In the genomic region with DNA sequence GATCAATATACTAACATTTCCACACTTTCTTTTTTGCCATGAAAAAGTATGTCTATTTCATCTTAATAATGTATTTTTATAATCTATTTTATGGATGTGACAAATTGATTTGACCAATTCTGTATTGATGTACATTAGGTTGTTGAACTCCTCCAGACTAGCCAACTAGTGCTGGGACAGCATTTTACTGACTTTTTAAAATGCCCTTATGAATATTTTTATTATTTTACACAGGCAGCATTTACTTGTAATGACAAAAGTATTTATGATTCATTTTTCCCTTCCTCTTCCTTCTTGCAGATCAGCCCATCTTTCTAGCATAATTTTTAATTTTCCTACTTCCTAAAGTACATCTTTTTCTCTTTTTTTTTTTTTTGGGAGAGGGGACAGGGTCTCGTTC, we compare ENCODE assay signal across 8 cellular contexts. TPM values are rescaled to one million over a fixed set of nuclear protein-coding genes. Genes with fewer than 3 reads are reported as not detected.
DNase-seq lines count a peak whose midpoint lies in the region; ATAC-seq, FAIRE-seq and TF ChIP-seq lines count a peak whose summit lies in the region.

No MANE protein-coding gene starts in this region.

- no peaks in the 10 kb centered on the region for H3K36me3 ChIP-seq in CD8-positive, alpha-beta memory T cell (ENCODE audit: insufficient read depth, low read length)
- H3K36me3 ChIP-seq in OCI-LY1 (ENCODE audit: insufficient read depth, low read length) (no peaks in the 10 kb centered on the region; the same call in 1 of the 2 replicates), duodenal mucosa (ENCODE audit: control insufficient read depth in 1 of 2, insufficient read depth in 2 of 2, low read length in 2 of 2) (no peaks in the 10 kb centered on the region), pancreas (no peaks in the 10 kb centered on the region)

- peaks cover 10% of the 10 kb centered on the region for H3F3A ChIP-seq in OCI-LY1 (ENCODE audit: insufficient read depth, low read length)

- peak overlapping the region; percentile 43 to 98 (median 96) for H3K4me3 Mint-ChIP-seq in CD8-positive, alpha-beta memory T cell

- H3K9me2 ChIP-seq in OCI-LY1 (ENCODE audit: low read depth, low read length): no peaks in the 10 kb centered on the region

- no peaks in the 10 kb centered on the region for H3K9me3 ChIP-seq in CD8-positive, alpha-beta memory T cell (ENCODE audit: low read length)
- H3K9me3 ChIP-seq in OCI-LY1 (ENCODE audit: low read length): no peaks in the 10 kb centered on the region
- no peaks in the 10 kb centered on the region for H3K9me3 ChIP-seq in duodenal mucosa (ENCODE audit: control insufficient read depth in 1 of 2, low read length in 2 of 2)
- no peaks in the 10 kb centered on the region for H3K9me3 ChIP-seq in pancreas

- 81 to 83% methylated on average over 1 of the region's 1 CpG for WGBS in pancreas, 2 donors
- 72 to 87% methylated on average over 1 of the region's 1 CpG for WGBS in lower leg skin, 2 donors

- H3K27ac ChIP-seq in CD8-positive, alpha-beta memory T cell (ENCODE audit: low read depth, low read length): peak overlapping the region; percentile 100
- H3K27ac ChIP-seq in OCI-LY1 (ENCODE audit: low read depth, low read length, poor library complexity, severe bottlenecking) (peak overlapping the region; percentile 85), duodenal mucosa (ENCODE audit: low read depth, low read length) (peak overlapping the region; percentile 10), pancreas (peak overlapping the region; percentile 67 to 87 (median 79))

- peaks cover 0 to 18% (median 0%) of the 10 kb centered on the region in 3 donors for H3K36me3 Mint-ChIP-seq in CD8-positive, alpha-beta memory T cell

- no peak for TF ChIP-seq CTCF in OCI-LY1 (IDR thresholded peaks at IDR 0.05; ENCODE audit: low read length)
- TF ChIP-seq CTCF in pancreas (IDR thresholded peaks at IDR 0.05): no peak
- no peak for TF ChIP-seq CTCF in lower leg skin (IDR thresholded peaks at IDR 0.05)

- TF ChIP-seq POLR2A in lower leg skin (IDR thresholded peaks at IDR 0.05): no peak

- no peak overlapping the region for H3K4me3 ChIP-seq in CD8-positive, alpha-beta memory T cell (ENCODE audit: low read length)
- H3K4me3 ChIP-seq in OCI-LY1 (ENCODE audit: low read depth, low read length, poor library complexity, severe bottlenecking) (peak overlapping the region; percentile 71), duodenal mucosa (ENCODE audit: low read depth in 1 of 2, low read length in 2 of 2) (peak overlapping the region; percentile 91 to 100), pancreas (peak overlapping the region in 2 of 4 donors; percentile 69 to 73), lower leg skin (ENCODE audit: low read depth, poor library complexity, severe bottlenecking) (no peak overlapping the region)

- intact Hi-C loops in pancreas (cut with DNase I) (no loop called here), lower leg skin (cut with DNase I; ENCODE audit: low total_unique reads) (no loop called here)

- H2AFZ ChIP-seq in OCI-LY1 (ENCODE audit: low read length): peak overlapping the region; percentile 62

- ATAC-seq in pancreas (no peak), HG02852 (IDR thresholded peaks at IDR 0.05; ENCODE audit: unreplicated experiment) (no peak), HG02642 (IDR thresholded peaks at IDR 0.05; ENCODE audit: poor library complexity, unreplicated experiment) (no peak)

- peak overlapping the region; percentile 70 for H3K4me2 ChIP-seq in OCI-LY1 (ENCODE audit: low read length)

- CTCF ChIA-PET in CD8-positive, alpha-beta memory T cell (lab: Charles Lee): interaction anchor here (1.9 kb wide), 1 partner anchor 36 kb away, joined by 8 read pairs; a partner anchor contains a TSS

- H3K4me1 ChIP-seq in CD8-positive, alpha-beta memory T cell (ENCODE audit: insufficient read depth, low read length): peaks cover 38% of the 10 kb centered on the region
- H3K4me1 ChIP-seq in OCI-LY1 (ENCODE audit: insufficient read depth, low read length, severe bottlenecking): peaks cover 54% of the 10 kb centered on the region
- H3K4me1 ChIP-seq in duodenal mucosa (ENCODE audit: control insufficient read depth in 1 of 2, insufficient read depth in 2 of 2, low read length in 2 of 2): peaks cover 15 to 21% of the 10 kb centered on the region in 2 donors
- peaks cover 9 to 20% (median 13%) of the 10 kb centered on the region in 3 donors for H3K4me1 ChIP-seq in pancreas

- peaks cover 36 to 53% (median 48%) of the 10 kb centered on the region in 3 donors for H3K4me1 Mint-ChIP-seq in CD8-positive, alpha-beta memory T cell

- DNase-seq in CD8-positive, alpha-beta memory T cell: no peak
- DNase-seq in pancreas (no peak), midbrain (lab: John Stamatoyannopoulos, UW) (no peak), lower leg skin (ENCODE audit: low spot score in 2 of 2) (no peak)

- peak overlapping the region; percentile 96 to 100 (median 100) for H3K27ac Mint-ChIP-seq in CD8-positive, alpha-beta memory T cell

- peaks cover 8% of the 10 kb centered on the region for H3K79me2 ChIP-seq in OCI-LY1 (ENCODE audit: insufficient read depth, low read length)

- H3K27me3 ChIP-seq in CD8-positive, alpha-beta memory T cell (ENCODE audit: insufficient read depth, low read length, poor library complexity, severe bottlenecking): no peaks in the 10 kb centered on the region
- H3K27me3 ChIP-seq in OCI-LY1 (ENCODE audit: insufficient read depth, low read length): no peaks in the 10 kb centered on the region
- H3K27me3 ChIP-seq in duodenal mucosa (ENCODE audit: control insufficient read depth in 1 of 2, insufficient read depth in 2 of 2, low read length in 2 of 2): no peaks in the 10 kb centered on the region
- H3K27me3 ChIP-seq in pancreas: no peaks in the 10 kb centered on the region

- no peaks in the 10 kb centered on the region for H3K9me3 Mint-ChIP-seq in CD8-positive, alpha-beta memory T cell

- no peak for FAIRE-seq in pancreas (lab: Jason Lieb, UNC)

- POLR2A ChIA-PET in CD8-positive, alpha-beta memory T cell (lab: Charles Lee): interaction anchor here (0.6 to 2.1 kb wide), 4 partner anchors 13 to 129 kb away, joined by 3 to 8 read pairs (median 5); a partner anchor contains a TSS

- peaks cover 0 to 10% of the 10 kb centered on the region in 2 donors for H3K27me3 Mint-ChIP-seq in CD8-positive, alpha-beta memory T cell

- H3K9ac ChIP-seq in OCI-LY1 (ENCODE audit: low read length) (peak overlapping the region; percentile 19; the same call in 1 of the 2 replicates), duodenal mucosa (ENCODE audit: low read depth in 1 of 2, low read length in 2 of 2) (no peak overlapping the region)

- H4K20me1 ChIP-seq in OCI-LY1 (ENCODE audit: insufficient read depth, low read length): no peaks in the 10 kb centered on the region

RNA-seq across cellular contexts. Expression of a gene that starts 0.9 kb away (rescaled TPM):
- total RNA-seq in CD8-positive, alpha-beta memory T cell: 10 to 100 TPM; 26.1 to 30.1 TPM
- 4.5 TPM for polyA plus RNA-seq in CD8-positive, alpha-beta memory T cell
- total RNA-seq in pancreas (10 to 100 TPM in 3 of 6 donors, 1 to 10 TPM in 3; 8.8 to 22.3 (median 12.1) TPM), lower leg skin (10 to 100 TPM in 3 of 4 donors, 1 to 10 TPM in 1; 9.1 to 21.5 (median 15.6) TPM)
- 10 to 100 TPM; 24.3 to 30.3 TPM for polyA plus RNA-seq in pancreas

RNA-seq across cellular contexts. Expression of a gene that starts 4.1 kb away (rescaled TPM):
- 10 to 100 TPM; 42.3 to 47.2 TPM for total RNA-seq in CD8-positive, alpha-beta memory T cell
- polyA plus RNA-seq in CD8-positive, alpha-beta memory T cell: 23.7 TPM
- total RNA-seq in pancreas (10 to 100 TPM; 19.4 to 34.9 (median 24.3) TPM), lower leg skin (10 to 100 TPM; 28.9 to 43.7 (median 30.8) TPM)
- polyA plus RNA-seq in pancreas: 10 to 100 TPM; 56.8 to 60.0 TPM

RNA-seq across cellular contexts. Expression of a gene that starts 36.9 kb away (rescaled TPM):
- total RNA-seq in CD8-positive, alpha-beta memory T cell: 10 to 100 TPM; 91.9 to 93.7 TPM
- polyA plus RNA-seq in CD8-positive, alpha-beta memory T cell: 47.7 TPM
- total RNA-seq in pancreas (100 to 1,000 TPM in 1 of 6 donors, 10 to 100 TPM in 5; 48.8 to 116 (median 72.8) TPM), lower leg skin (100 to 1,000 TPM in 2 of 4 donors, 10 to 100 TPM in 2; 62.4 to 122 (median 92.5) TPM)
- 100 to 1,000 TPM; 177 to 191 TPM for polyA plus RNA-seq in pancreas

RNA-seq across cellular contexts. Expression of a gene that starts 47.2 kb away (rescaled TPM):
- total RNA-seq in CD8-positive, alpha-beta memory T cell: 10 to 100 TPM; 82.5 to 87.7 TPM
- 10.1 TPM for polyA plus RNA-seq in CD8-positive, alpha-beta memory T cell
- total RNA-seq in pancreas (10 to 100 TPM; 29.3 to 42.8 (median 34.2) TPM), lower leg skin (100 to 1,000 TPM; 112 to 123 (median 116) TPM)
- 10 to 100 TPM; 27.1 to 29.0 TPM for polyA plus RNA-seq in pancreas

RNA-seq across cellular contexts. Expression of a gene that starts 50.9 kb away (rescaled TPM):
- total RNA-seq in CD8-positive, alpha-beta memory T cell: under 1 TPM; 0.42 to 0.79 TPM
- not detected for polyA plus RNA-seq in CD8-positive, alpha-beta memory T cell
- under 1 TPM in 3 of 6 donors, not detected in 3; 0.08 to 0.34 (median 0.09) TPM for total RNA-seq in pancreas
- under 1 TPM; 0.35 to 0.76 TPM for polyA plus RNA-seq in pancreas
- 1 to 10 TPM in 1 of 4 donors, under 1 TPM in 1, not detected in 2; 0.49 to 4.0 TPM for total RNA-seq in lower leg skin

Comparison
In these comparisons a context has a peak if more than half of its experiments do, and no peak if none do; other contexts are left out.
1. H3K27ac ChIP-seq: peak in every context shown above with its lines; median percentile 100 in CD8-positive, alpha-beta memory T cell; 85 in OCI-LY1; 79 in pancreas; 10 in duodenal mucosa.
2. H3K4me3 ChIP-seq: peak in OCI-LY1 (single experiment) and duodenal mucosa (2 of 2); none in CD8-positive, alpha-beta memory T cell (single experiment) and lower leg skin (single experiment).